Comparison of ENCODE assay signal across 26 cellular contexts in the genomic region with DNA sequence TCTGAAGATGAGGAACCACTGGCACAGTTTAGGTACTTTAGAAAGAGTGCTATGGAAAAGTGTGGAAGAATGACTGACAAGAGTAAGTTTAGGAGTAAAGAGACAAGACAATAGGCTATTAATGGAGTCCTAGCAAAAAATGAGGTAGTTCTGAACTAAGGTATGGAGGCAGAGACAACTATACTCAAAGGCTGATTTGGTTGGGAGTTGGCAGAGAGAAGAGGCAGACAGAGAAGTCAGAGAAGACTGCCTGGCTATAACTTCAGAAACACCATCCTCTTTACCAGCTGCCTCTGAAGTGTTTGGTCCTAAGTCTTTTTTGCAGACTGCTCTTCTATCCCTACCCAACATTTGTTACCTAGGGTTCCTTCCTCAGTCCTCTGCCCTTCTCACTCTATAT. TPM values are rescaled to one million over a fixed set of nuclear protein-coding genes. Genes with fewer than 3 reads are reported as not detected.
A peak's percentile ranks its signal among the peaks of the same experiment; 100 is the strongest.
DNase-seq lines count a peak whose midpoint lies in the region; ATAC-seq, FAIRE-seq and TF ChIP-seq lines count a peak whose summit lies in the region.
"Had no signal": no experiment of that assay in that cellular context is flagged by ENCODE, and none has a peak within 500 bp of the region (broad histone marks: within the 10 kb centered on the region; RNA-seq: fewer than 3 reads in every experiment).

No MANE protein-coding gene starts in this region.

- H3K27me3 ChIP-seq in K562 (ENCODE audit: control insufficient read depth in 2 of 2, insufficient read depth in 2 of 2, low read length in 2 of 2) (no peaks in the 10 kb centered on the region), stomach (no peaks in the 10 kb centered on the region), H7 (ENCODE audit: control insufficient read depth, insufficient read depth, low read length) (no peaks in the 10 kb centered on the region)
- H3K27me3 ChIP-seq: BE2C, SJSA1 had no signal

- intact Hi-C loops in K562 (cut with micrococcal nuclease), result no loop called here
- intact Hi-C loops in stomach (cut with DNase I; ENCODE audit: low total_unique reads), result no loop called here

- DNase-seq in activated naive CD8-positive, alpha-beta T cell treated with anti-CD3 and anti-CD28 coated beads, Interleukin-2, amount 10 ng/mL, durations not matched to agents 7 days and 5 days, result no peak
- no peak for DNase-seq in activated naive CD8-positive, alpha-beta T cell treated with anti-CD3 and anti-CD28 coated beads for 36 hours
- DNase-seq in K562 (ENCODE audit: extremely low read depth in 1 of 4, low spot score in 3 of 4) (no peak), stomach (no peak), coronary artery (ENCODE audit: low spot score) (no peak), iPS-NIHi7 (ENCODE audit: extremely low spot score) (no peak), H7 (no peak)
- DNase-seq: activated CD4-positive, alpha-beta T cell treated with anti-CD3 and anti-CD28 coated beads, Interleukin-2, amount 10 ng/mL, durations not matched to agents 7 days and 5 days; activated CD8-positive, alpha-beta memory T cell treated with anti-CD3 and anti-CD28 coated beads, Interleukin-2, amount 50 U/mL, for 4 hours; BE2C; Calu3; effector CD8-positive, alpha-beta T cell; foreskin melanocyte; Kasumi-1; NCI-H1048; NCI-H2081 treated with DMSO at 0.1 percent for 48 hours; NCI-H446 treated with DMSO at 0.1 percent for 48 hours; retina; stimulated activated CD4-positive, alpha-beta T cell treated with anti-CD3 and anti-CD28 coated beads, Interleukin-4, amount 100 ng/mL, for 24 hours had no signal

- H3K79me2 ChIP-seq in K562 (ENCODE audit: control insufficient read depth, insufficient read depth, low read length), result peaks cover 89% of the 10 kb centered on the region

- no peak overlapping the region for H3K4me2 ChIP-seq in K562 (ENCODE audit: insufficient read depth, low read length)
- H3K4me2 ChIP-seq: smooth muscle cell had no signal

- no peak for TF ChIP-seq EP300 in K562 (IDR thresholded peaks at IDR 0.05; ENCODE audit: low read length)
- TF ChIP-seq EP300 in stomach (IDR thresholded peaks at IDR 0.05), result no peak

- peaks cover 2% of the 10 kb centered on the region; the same call in 1 of the 3 replicates for H3K36me3 ChIP-seq in K562 (ENCODE audit: control insufficient read depth, insufficient read depth, low read length)
- H3K36me3 ChIP-seq in stomach, result no peaks in the 10 kb centered on the region
- no peaks in the 10 kb centered on the region for H3K36me3 ChIP-seq in H7 (replicated peaks; ENCODE audit: control insufficient read depth, insufficient read depth, low read length)
- H3K36me3 ChIP-seq: BE2C, SJSA1 had no signal

- H3K4me3 ChIP-seq in K562 (no peak overlapping the region), stomach (no peak overlapping the region), coronary artery (no peak overlapping the region), H7 (ENCODE audit: insufficient read depth, low read depth, low read length) (no peak overlapping the region)
- H3K4me3 ChIP-seq: SJSA1, smooth muscle cell had no signal

- H2AFZ ChIP-seq in K562 (ENCODE audit: low read depth, low read length), result no peak overlapping the region

- no peak for FAIRE-seq in K562 (lab: Jason Lieb, UNC)
- FAIRE-seq: A204.1 had no signal

- H3K27ac Mint-ChIP-seq in activated naive CD8-positive, alpha-beta T cell treated with anti-CD3 and anti-CD28 coated beads, Interleukin-2, amount 10 ng/mL, durations not matched to agents 7 days and 5 days, result peak overlapping the region; percentile 11
- H3K27ac Mint-ChIP-seq in activated naive CD8-positive, alpha-beta T cell treated with anti-CD3 and anti-CD28 coated beads for 36 hours, result no peak overlapping the region
- H3K27ac Mint-ChIP-seq: activated CD4-positive, alpha-beta T cell treated with anti-CD3 and anti-CD28 coated beads, Interleukin-2, amount 10 ng/mL, durations not matched to agents 7 days and 5 days; brain; stimulated activated naive CD8-positive, alpha-beta T cell treated with anti-CD3 and anti-CD28 coated beads, Interleukin-15, Interleukin-2, amounts not matched to agents 100 ng/mL and 50 ng/mL, for 24 hours; type B pancreatic cell had no signal

- POLR2A ChIA-PET in activated naive CD8-positive, alpha-beta T cell treated with anti-CD3 and anti-CD28 coated beads, Interleukin-2, amount 10 ng/mL, durations not matched to agents 7 days and 5 days (lab: Charles Lee), result no interaction called here
- POLR2A ChIA-PET in K562 (lab: Yijun Ruan, JAX), result interaction anchor here (0.6 to 1.3 kb wide), 3 partner anchors 15 to 256 kb away, joined by 3 to 4 read pairs (median 3); a partner anchor contains a TSS

- no peak for TF ChIP-seq RAD21 in K562 (CRISPR knock-in tag; conservative IDR thresholded peaks at IDR 0.05 in 1 of 2, IDR thresholded peaks at IDR 0.05 in 1 of 2)

- H3K27ac ChIP-seq in K562 (ENCODE audit: extremely low read depth, low read depth, low read length) (no peak overlapping the region), stomach (no peak overlapping the region), coronary artery (no peak overlapping the region)
- H3K27ac ChIP-seq: SJSA1 had no signal

- H3K9ac ChIP-seq in K562 (ENCODE audit: insufficient read depth in 1 of 2, low read depth in 2 of 2, low read length in 2 of 2), result no peak overlapping the region

- H3K4me1 Mint-ChIP-seq in activated naive CD8-positive, alpha-beta T cell treated with anti-CD3 and anti-CD28 coated beads, Interleukin-2, amount 10 ng/mL, durations not matched to agents 7 days and 5 days, result peaks cover 27% of the 10 kb centered on the region
- H3K4me1 Mint-ChIP-seq in activated naive CD8-positive, alpha-beta T cell treated with anti-CD3 and anti-CD28 coated beads for 36 hours, result peaks cover 33% of the 10 kb centered on the region

- H4K20me1 ChIP-seq in K562 (replicated peaks; ENCODE audit: control insufficient read depth, insufficient read depth, low read length), result peaks cover 9% of the 10 kb centered on the region

- TF ChIP-seq CTCF in K562 (IDR thresholded peaks at IDR 0.05 in 2 of 3, conservative IDR thresholded peaks at IDR 0.05 in 1 of 3; ENCODE audit: insufficient read depth in 2 of 3, low read depth in 1 of 3, low read length in 3 of 3), result no peak
- no peak for TF ChIP-seq CTCF in stomach (IDR thresholded peaks at IDR 0.05)
- no peak for TF ChIP-seq CTCF in coronary artery (IDR thresholded peaks at IDR 0.05)

- H3K9me1 ChIP-seq in K562 (ENCODE audit: control insufficient read depth, insufficient read depth, low read length), result no peaks in the 10 kb centered on the region

- H3K9me3 Mint-ChIP-seq in activated naive CD8-positive, alpha-beta T cell treated with anti-CD3 and anti-CD28 coated beads, Interleukin-2, amount 10 ng/mL, durations not matched to agents 7 days and 5 days, result no peaks in the 10 kb centered on the region
- no peaks in the 10 kb centered on the region for H3K9me3 Mint-ChIP-seq in activated naive CD8-positive, alpha-beta T cell treated with anti-CD3 and anti-CD28 coated beads for 36 hours
- H3K9me3 Mint-ChIP-seq: activated CD4-positive, alpha-beta T cell treated with anti-CD3 and anti-CD28 coated beads, Interleukin-2, amount 10 ng/mL, durations not matched to agents 7 days and 5 days; brain; stimulated activated naive CD8-positive, alpha-beta T cell treated with anti-CD3 and anti-CD28 coated beads, Interleukin-15, Interleukin-2, amounts not matched to agents 100 ng/mL and 50 ng/mL, for 24 hours had no signal

- BruUV-seq in K562 (replicated peaks; lab: Mats Ljungman, UMichigan), result no TSS peak

- H3K9me3 ChIP-seq in K562 (replicated peaks; ENCODE audit: control insufficient read depth, insufficient read depth, low read depth, low read length), result no peaks in the 10 kb centered on the region
- no peaks in the 10 kb centered on the region for H3K9me3 ChIP-seq in stomach
- H3K9me3 ChIP-seq: BE2C, SJSA1 had no signal

- peaks cover 8% of the 10 kb centered on the region for H3K36me3 Mint-ChIP-seq in activated naive CD8-positive, alpha-beta T cell treated with anti-CD3 and anti-CD28 coated beads, Interleukin-2, amount 10 ng/mL, durations not matched to agents 7 days and 5 days
- H3K36me3 Mint-ChIP-seq in activated naive CD8-positive, alpha-beta T cell treated with anti-CD3 and anti-CD28 coated beads for 36 hours, result peaks cover 2% of the 10 kb centered on the region

- CTCF ChIA-PET in K562 (lab: Yijun Ruan, JAX; ENCODE audit: low intra/inter-chr PET ratio), result no interaction called here

- peak overlapping the region; percentile 0 for H3K4me3 Mint-ChIP-seq in activated naive CD8-positive, alpha-beta T cell treated with anti-CD3 and anti-CD28 coated beads, Interleukin-2, amount 10 ng/mL, durations not matched to agents 7 days and 5 days
- H3K4me3 Mint-ChIP-seq in activated naive CD8-positive, alpha-beta T cell treated with anti-CD3 and anti-CD28 coated beads for 36 hours, result no peak overlapping the region
- H3K4me3 Mint-ChIP-seq: activated CD4-positive, alpha-beta T cell treated with anti-CD3 and anti-CD28 coated beads, Interleukin-2, amount 10 ng/mL, durations not matched to agents 7 days and 5 days; brain; stimulated activated naive CD8-positive, alpha-beta T cell treated with anti-CD3 and anti-CD28 coated beads, Interleukin-15, Interleukin-2, amounts not matched to agents 100 ng/mL and 50 ng/mL, for 24 hours; type B pancreatic cell had no signal

- H3K4me1 ChIP-seq in K562 (replicated peaks in 1 of 2; ENCODE audit: control insufficient read depth in 2 of 2, insufficient read depth in 2 of 2, low read length in 2 of 2) (no peaks in the 10 kb centered on the region), stomach (peaks cover 0 to 39% (median 16%) of the 10 kb centered on the region in 4 donors)
- H3K4me1 ChIP-seq: BE2C, SJSA1 had no signal

- in situ Hi-C loops in K562 (cut with MboI), result no loop called here

- peak; percentile 30 for ATAC-seq in activated naive CD8-positive, alpha-beta T cell treated with anti-CD3 and anti-CD28 coated beads, Interleukin-2, amount 10 ng/mL, durations not matched to agents 7 days and 5 days (ENCODE audit: low read depth)
- ATAC-seq in HG02852 (IDR thresholded peaks at IDR 0.05; ENCODE audit: unreplicated experiment) (peak; percentile 12), K562 (peak; percentile 21; the same call in 2 of the 3 replicates)

- H3K27me3 Mint-ChIP-seq in activated naive CD8-positive, alpha-beta T cell treated with anti-CD3 and anti-CD28 coated beads, Interleukin-2, amount 10 ng/mL, durations not matched to agents 7 days and 5 days, result no peaks in the 10 kb centered on the region
- H3K27me3 Mint-ChIP-seq in activated naive CD8-positive, alpha-beta T cell treated with anti-CD3 and anti-CD28 coated beads for 36 hours, result no peaks in the 10 kb centered on the region
- H3K27me3 Mint-ChIP-seq: activated CD4-positive, alpha-beta T cell treated with anti-CD3 and anti-CD28 coated beads, Interleukin-2, amount 10 ng/mL, durations not matched to agents 7 days and 5 days; brain; stimulated activated naive CD8-positive, alpha-beta T cell treated with anti-CD3 and anti-CD28 coated beads, Interleukin-15, Interleukin-2, amounts not matched to agents 100 ng/mL and 50 ng/mL, for 24 hours; type B pancreatic cell had no signal

- TF ChIP-seq POLR2A in K562 (conservative IDR thresholded peaks at IDR 0.05) (no peak), stomach (IDR thresholded peaks at IDR 0.05) (no peak)

RNA-seq across cellular contexts. Expression of a gene that starts 19.2 kb away (rescaled TPM):
- 10 to 100 TPM; 29.5 to 30.6 TPM for total RNA-seq in activated naive CD8-positive, alpha-beta T cell treated with anti-CD3 and anti-CD28 coated beads, Interleukin-2, amount 10 ng/mL, durations not matched to agents 7 days and 5 days
- total RNA-seq in activated naive CD8-positive, alpha-beta T cell treated with anti-CD3 and anti-CD28 coated beads for 36 hours, result 10 to 100 TPM; 34.7 to 36.1 TPM
- total RNA-seq in K562 (2011; cell fraction: chromatin; rRNA removed; ENCODE audit: low replicate concordance), result 31.8 and 78.8 TPM in 2 replicates
- total RNA-seq in K562 (2011; cell fraction: nucleolus; rRNA removed), result 39.7 and 41.7 TPM in 2 replicates
- 50.8 and 61.4 TPM in 2 replicates for total RNA-seq in K562 (2011; cell fraction: nucleoplasm; rRNA removed)
- 61.3 and 61.6 TPM in 2 replicates for total RNA-seq in K562 (2014; rRNA removed)
- 78.1 and 101 TPM in 2 replicates for total RNA-seq in K562 (2014; rRNA removed; fragmentation: Illumina TruSeq; extraction: Trizol)
- 66.8 and 70.2 TPM in 2 replicates for total RNA-seq in K562 (2015; rRNA removed; fragmentation: Illumina TruSeq; extraction: Trizol)
- 61.8 and 63.0 TPM in 2 replicates for total RNA-seq in K562 (2021)
- polyA plus RNA-seq in K562 (2011; rRNA removed), result 42.5 and 85.4 TPM in 2 replicates
- polyA plus RNA-seq in K562 (2011; cell fraction: cytosol; rRNA removed), result 18.3 and 20.7 TPM in 2 replicates
- polyA plus RNA-seq in K562 (2011; cell fraction: nucleus; rRNA removed), result 15.0 and 15.5 TPM in 2 replicates
- polyA plus RNA-seq in K562 (2012), result 40.5 and 70.9 TPM in 2 replicates
- polyA plus RNA-seq in K562 (2014; fragmentation: Illumina TruSeq; extraction: Trizol), result 60.7 and 66.9 TPM in 2 replicates
- polyA plus RNA-seq in K562 (2014; fragmentation: Nextera tagmentation; extraction: Ambion mirVana), result 10 to 100 TPM; 21.0 to 26.0 TPM
- 54.8 and 59.5 TPM in 2 replicates for polyA plus RNA-seq in K562 (2014; rRNA removed)
- 61.2 and 78.5 TPM in 2 replicates for polyA minus RNA-seq in K562 (2011; rRNA and poly(A)+ RNA removed)
- 19.2 and 34.3 TPM in 2 replicates for polyA minus RNA-seq in K562 (2011; cell fraction: cytosol; rRNA and poly(A)+ RNA removed)
- polyA minus RNA-seq in K562 (2011; cell fraction: nucleus; rRNA and poly(A)+ RNA removed), result 39.3 and 54.0 TPM in 2 replicates
- 10 to 100 TPM in 4 of 5 donors, 1 to 10 TPM in 1; 5.8 to 92.4 (median 26.2) TPM for total RNA-seq in stomach
- 10 to 100 TPM; 13.6 to 21.7 (median 16.2) TPM for polyA plus RNA-seq in stomach
- total RNA-seq in H7 (2014; rRNA removed; shearing (Covaris generic)), result 57.2 and 58.7 TPM in 2 replicates

RNA-seq across cellular contexts. Expression of a gene that starts 48.8 kb away (rescaled TPM):
- total RNA-seq in activated naive CD8-positive, alpha-beta T cell treated with anti-CD3 and anti-CD28 coated beads, Interleukin-2, amount 10 ng/mL, durations not matched to agents 7 days and 5 days, result 10 to 100 TPM; 37.8 to 38.0 TPM
- total RNA-seq in activated naive CD8-positive, alpha-beta T cell treated with anti-CD3 and anti-CD28 coated beads for 36 hours, result 10 to 100 TPM; 51.5 to 52.7 TPM
- 12.5 and 35.1 TPM in 2 replicates for total RNA-seq in K562 (2011; cell fraction: chromatin; rRNA removed; ENCODE audit: low replicate concordance)
- total RNA-seq in K562 (2011; cell fraction: nucleolus; rRNA removed), result 11.8 and 13.0 TPM in 2 replicates
- total RNA-seq in K562 (2011; cell fraction: nucleoplasm; rRNA removed), result 29.2 and 59.8 TPM in 2 replicates
- 13.1 and 14.9 TPM in 2 replicates for total RNA-seq in K562 (2014; rRNA removed)
- 30.2 and 36.6 TPM in 2 replicates for total RNA-seq in K562 (2014; rRNA removed; fragmentation: Illumina TruSeq; extraction: Trizol)
- total RNA-seq in K562 (2015; rRNA removed; fragmentation: Illumina TruSeq; extraction: Trizol), result 35.5 and 39.7 TPM in 2 replicates
- total RNA-seq in K562 (2021), result 19.5 TPM in 2 replicates
- polyA plus RNA-seq in K562 (2011; rRNA removed), result 19.0 and 27.8 TPM in 2 replicates
- 5.3 and 11.6 TPM in 2 replicates for polyA plus RNA-seq in K562 (2011; cell fraction: cytosol; rRNA removed)
- polyA plus RNA-seq in K562 (2011; cell fraction: nucleus; rRNA removed), result 5.5 and 9.9 TPM in 2 replicates
- 18.1 and 19.3 TPM in 2 replicates for polyA plus RNA-seq in K562 (2012)
- polyA plus RNA-seq in K562 (2014; fragmentation: Illumina TruSeq; extraction: Trizol), result 18.9 and 21.3 TPM in 2 replicates
- polyA plus RNA-seq in K562 (2014; fragmentation: Nextera tagmentation; extraction: Ambion mirVana), result 1 to 10 TPM; 8.9 to 9.2 TPM
- polyA plus RNA-seq in K562 (2014; rRNA removed), result 19.5 and 21.8 TPM in 2 replicates
- 20.5 and 22.6 TPM in 2 replicates for polyA minus RNA-seq in K562 (2011; rRNA and poly(A)+ RNA removed)
- 5.8 and 9.8 TPM in 2 replicates for polyA minus RNA-seq in K562 (2011; cell fraction: cytosol; rRNA and poly(A)+ RNA removed)
- 4.2 and 7.9 TPM in 2 replicates for polyA minus RNA-seq in K562 (2011; cell fraction: nucleus; rRNA and poly(A)+ RNA removed)
- 100 to 1,000 TPM in 1 of 5 donors, 10 to 100 TPM in 3, 1 to 10 TPM in 1; 5.8 to 133 (median 21.4) TPM for total RNA-seq in stomach
- 10 to 100 TPM; 12.5 to 17.1 (median 13.2) TPM for polyA plus RNA-seq in stomach
- total RNA-seq in H7 (2014; rRNA removed; shearing (Covaris generic)), result 48.2 and 53.9 TPM in 2 replicates
